ENCODE assay signal across 31 cellular contexts in the genomic region with DNA sequence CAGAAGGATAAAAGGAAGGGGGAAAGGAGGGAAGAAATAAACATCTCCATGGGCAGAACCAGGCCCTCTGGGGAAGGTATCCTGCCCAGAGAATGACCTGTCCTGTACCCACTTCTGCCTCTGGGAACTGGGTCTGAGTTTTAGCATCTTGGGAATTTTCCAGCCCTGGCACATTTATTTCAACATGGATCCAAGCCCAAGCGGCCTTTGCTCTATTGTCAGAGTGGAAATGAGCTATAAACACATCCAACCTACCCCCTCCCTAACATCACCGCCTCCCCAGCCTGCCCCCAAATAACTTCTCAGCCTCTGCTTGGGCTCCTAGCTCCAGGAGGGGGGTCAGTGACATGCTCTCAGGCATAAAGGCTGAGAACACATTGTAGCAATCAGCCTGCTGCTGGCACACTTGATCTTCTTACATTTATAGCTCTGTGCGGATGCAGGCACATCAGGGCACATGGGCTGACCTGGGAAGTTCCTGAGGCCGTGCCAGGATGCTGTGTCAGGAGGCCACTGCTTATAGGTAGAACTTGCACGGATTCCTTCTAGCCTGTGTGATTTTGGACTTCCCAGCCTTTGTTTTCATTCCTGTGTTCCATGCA. TPM values are rescaled to one million over a fixed set of nuclear protein-coding genes. Genes with fewer than 3 reads are reported as not detected.
"Had no signal": no experiment of that assay in that cellular context is flagged by ENCODE, and none has a peak within 500 bp of the region (broad histone marks: within the 10 kb centered on the region; RNA-seq: fewer than 3 reads in every experiment).

No MANE protein-coding gene starts in this region.

- H3K4me3 ChIP-seq: adrenal gland, body of pancreas, cardiac muscle cell, coronary artery, dorsolateral prefrontal cortex, heart left ventricle, lower lobe of right lung, right lobe of liver, tibial nerve had no signal

- DNase-seq: activated CD4-positive, alpha-beta memory T cell treated with anti-CD3 and anti-CD28 coated beads for 36 hours; activated CD4-positive, alpha-beta T cell treated with anti-CD3 and anti-CD28 coated beads for 48 hours; activated naive CD4-positive, alpha-beta T cell treated with Interleukin-2 at 50 U/mL for 16 hours; activated naive CD8-positive, alpha-beta T cell treated with anti-CD3 and anti-CD28 coated beads for 36 hours; activated T-cell treated with anti-CD3 and anti-CD28 coated beads, Interleukin-2, amount 50 U/mL, for 48 hours; aorta; body of pancreas; dorsolateral prefrontal cortex; effector memory CD8-positive, alpha-beta T cell; foreskin fibroblast; immature natural killer cell; kidney; left colon; lower lobe of right lung; right lobe of liver; stimulated activated CD4-positive, alpha-beta T cell treated with anti-CD3 and anti-CD28 coated beads, Interleukin-2, amount 100 ng/mL, for 48 hours; stimulated activated naive CD4-positive, alpha-beta T cell treated with Interleukin-2 at 50 U/mL for 16 hours had no signal

- H3K4me3 Mint-ChIP-seq: activated CD4-positive, alpha-beta memory T cell treated with anti-CD3 and anti-CD28 coated beads for 36 hours; activated naive CD8-positive, alpha-beta T cell treated with anti-CD3 and anti-CD28 coated beads for 36 hours; effector memory CD8-positive, alpha-beta T cell; immature natural killer cell; nephron; T-helper 2 cell treated with Interferon-gamma antibody and Interleukin-4, amounts not matched to agents 5 μg/mL and 100 μg/mL, for 36 hours had no signal

- H3K36me3 ChIP-seq: adrenal gland, cardiac muscle cell, heart left ventricle, lower lobe of right lung, right lobe of liver, tibial nerve had no signal

- H3K9me3 Mint-ChIP-seq: activated CD4-positive, alpha-beta memory T cell treated with anti-CD3 and anti-CD28 coated beads for 36 hours; activated naive CD8-positive, alpha-beta T cell treated with anti-CD3 and anti-CD28 coated beads for 36 hours; effector memory CD8-positive, alpha-beta T cell; nephron; T-helper 2 cell treated with Interferon-gamma antibody and Interleukin-4, amounts not matched to agents 5 μg/mL and 100 μg/mL, for 36 hours had no signal

- H3K27ac ChIP-seq: adrenal gland, body of pancreas, cardiac muscle cell, coronary artery, dorsolateral prefrontal cortex, heart left ventricle, lower lobe of right lung, right lobe of liver, tibial nerve had no signal

- ATAC-seq: body of pancreas; effector memory CD8-positive, alpha-beta T cell; left colon; lower lobe of right lung; right lobe of liver had no signal

- H3K27ac Mint-ChIP-seq: activated CD4-positive, alpha-beta memory T cell treated with anti-CD3 and anti-CD28 coated beads for 36 hours; activated naive CD8-positive, alpha-beta T cell treated with anti-CD3 and anti-CD28 coated beads for 36 hours; effector memory CD8-positive, alpha-beta T cell; immature natural killer cell; nephron; T-helper 2 cell treated with Interferon-gamma antibody and Interleukin-4, amounts not matched to agents 5 μg/mL and 100 μg/mL, for 36 hours had no signal

- H3K9me3 ChIP-seq: adrenal gland, body of pancreas, heart left ventricle, lower lobe of right lung, right lobe of liver, tibial nerve had no signal

- H3K36me3 Mint-ChIP-seq: activated CD4-positive, alpha-beta memory T cell treated with anti-CD3 and anti-CD28 coated beads for 36 hours; activated naive CD8-positive, alpha-beta T cell treated with anti-CD3 and anti-CD28 coated beads for 36 hours; immature natural killer cell had no signal

RNA-seq across cellular contexts. Expression of a gene that starts 40.4 kb away (rescaled TPM):
- total RNA-seq: activated CD4-positive, alpha-beta memory T cell treated with anti-CD3 and anti-CD28 coated beads for 36 hours; activated naive CD8-positive, alpha-beta T cell treated with anti-CD3 and anti-CD28 coated beads for 36 hours; adrenal gland; aorta; body of pancreas; cerebellum; endothelial cell of umbilical vein; kidney; left colon; lower lobe of right lung; mesenteric fat pad; mucosa of gallbladder; osteoblast; posterior vena cava; right lobe of liver; temporal lobe had no signal
